14 cellular contexts compared by ENCODE assay signal in genomic region chr2:178776725-178777124, GRCh38. TPM values are rescaled to one million over a fixed set of nuclear protein-coding genes. Genes with fewer than 3 reads are reported as not detected.
DNase-seq lines count a peak whose midpoint lies in the region; ATAC-seq and TF ChIP-seq lines count a peak whose summit lies in the region.
"Had no signal": no experiment of that assay in that cellular context is flagged by ENCODE, and none has a peak within 500 bp of the region (broad histone marks: within the 10 kb centered on the region; RNA-seq: fewer than 3 reads in every experiment).

No MANE protein-coding gene starts in this region.

- intact Hi-C loops in Right ventricle myocardium superior (cut with DNase I), result no loop called here
- intact Hi-C loops in left ventricle myocardium inferior (cut with micrococcal nuclease), result no loop called here
- intact Hi-C loops in gastrocnemius medialis (cut with DNase I; ENCODE audit: low total_unique reads), result loop anchor here (10.0 kb wide), 1 partner anchor 182 kb away; no protein-coding TSS in a partner anchor

- H3K9me3 ChIP-seq in right atrium auricular region (no peaks in the 10 kb centered on the region), left ventricle myocardium inferior (replicated peaks) (no peaks in the 10 kb centered on the region), gastrocnemius medialis (no peaks in the 10 kb centered on the region)

- H3K4me3 ChIP-seq in right atrium auricular region (no peak overlapping the region), left ventricle myocardium inferior (peak overlapping the region; percentile 41), gastrocnemius medialis (no peak overlapping the region)
- H3K4me3 ChIP-seq: BLaER1 had no signal

- H3K27ac ChIP-seq in right atrium auricular region (no peak overlapping the region), left ventricle myocardium inferior (replicated peaks) (no peak overlapping the region), gastrocnemius medialis (peak overlapping the region in 1 of 4 donors; percentile 67)
- H3K27ac ChIP-seq: BLaER1 had no signal

- H3K4me1 ChIP-seq in right atrium auricular region (no peaks in the 10 kb centered on the region), left ventricle myocardium inferior (peaks cover 58% of the 10 kb centered on the region), gastrocnemius medialis (peaks cover 78 to 79% of the 10 kb centered on the region in 2 donors)
- H3K4me1 ChIP-seq: BLaER1 had no signal

- DNase-seq in Right ventricle myocardium superior, result no peak
- no peak for DNase-seq in right atrium auricular region (ENCODE audit: low spot score)
- no peak for DNase-seq in left ventricle myocardium inferior
- DNase-seq in gastrocnemius medialis, result no peak
- no peak for DNase-seq in activated CD4-positive, CD25-positive, alpha-beta regulatory T cell treated with anti-CD3 and anti-CD28 coated beads, Interleukin-2, amount 50 U/mL, for 72 hours
- no peak for DNase-seq in DMS53 (lab: John Stamatoyannopoulos, UW)
- DNase-seq: 8988T; Calu3; CD4-positive, alpha-beta memory T cell; DND-41; EL; H9 had no signal

- in situ Hi-C loops in gastrocnemius medialis (cut with MboI; ENCODE audit: low sequenced_read_pairs in 4 of 4), result loop anchor here in 2 of 4 donors (25.0 kb wide), 2 partner anchors 89 to 164 kb away; no protein-coding TSS in a partner anchor

- H3K27me3 ChIP-seq in right atrium auricular region (no peaks in the 10 kb centered on the region), left ventricle myocardium inferior (ENCODE audit: low read depth) (no peaks in the 10 kb centered on the region), gastrocnemius medialis (no peaks in the 10 kb centered on the region)
- H3K27me3 ChIP-seq: BLaER1 had no signal

- no peak for TF ChIP-seq CTCF in right atrium auricular region (IDR thresholded peaks at IDR 0.05)
- no peak for TF ChIP-seq CTCF in left ventricle myocardium inferior (IDR thresholded peaks at IDR 0.05; ENCODE audit: borderline replicate concordance)
- TF ChIP-seq CTCF in gastrocnemius medialis (IDR thresholded peaks at IDR 0.05 in 4 of 5, conservative IDR thresholded peaks at IDR 0.05 in 1 of 5), result no peak

- H3K36me3 ChIP-seq in right atrium auricular region (peaks cover 100% of the 10 kb centered on the region), left ventricle myocardium inferior (peaks cover 89% of the 10 kb centered on the region), gastrocnemius medialis (peaks cover 29 to 100% of the 10 kb centered on the region in 2 donors)
- H3K36me3 ChIP-seq: BLaER1 had no signal

- ATAC-seq in Right ventricle myocardium superior (ENCODE audit: poor library complexity), result peak; percentile 30
- peak; percentile 17 to 28 for ATAC-seq in gastrocnemius medialis
- no peak for ATAC-seq in HG03095 (IDR thresholded peaks at IDR 0.05; ENCODE audit: unreplicated experiment)

- no peak for TF ChIP-seq POLR2A in gastrocnemius medialis (IDR thresholded peaks at IDR 0.05)

RNA-seq across cellular contexts. Expression of gene TTN, which starts 30.5 kb away (rescaled TPM):
- 3,113 TPM for total RNA-seq in Right ventricle myocardium superior
- total RNA-seq in right atrium auricular region, result 1,000 to 10,000 TPM; 1,330 to 3,257 TPM
- total RNA-seq in left ventricle myocardium inferior, result 2,803 TPM
- total RNA-seq in gastrocnemius medialis, result 1,000 to 10,000 TPM; 4,552 to 9,701 (median 7,268) TPM
